ENCODE assay signal across 18 cellular contexts in the genomic region with DNA sequence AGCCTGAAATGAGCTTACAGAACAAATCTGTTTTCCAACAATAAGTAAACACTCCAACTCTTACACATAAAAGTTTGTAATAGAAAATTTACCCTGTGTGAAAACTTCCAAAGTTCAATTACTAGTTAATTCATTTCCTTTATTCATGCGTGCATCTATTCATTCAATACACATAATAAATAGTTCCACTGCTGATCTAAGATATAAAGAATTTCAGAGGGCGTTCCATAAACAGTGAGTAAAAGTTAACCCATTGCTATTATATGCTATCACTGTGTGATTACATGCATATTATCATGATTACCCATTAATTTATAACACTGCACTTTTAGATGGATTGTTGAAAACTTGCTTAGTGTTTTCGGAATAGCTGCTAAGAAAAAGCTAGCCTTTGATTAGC. TPM values are rescaled to one million over a fixed set of nuclear protein-coding genes. Genes with fewer than 3 reads are reported as not detected.
DNase-seq lines count a peak whose midpoint lies in the region; ATAC-seq, FAIRE-seq and TF ChIP-seq lines count a peak whose summit lies in the region.
"Had no signal": no experiment of that assay in that cellular context is flagged by ENCODE, and none has a peak within 500 bp of the region (broad histone marks: within the 10 kb centered on the region; RNA-seq: fewer than 3 reads in every experiment).

No MANE protein-coding gene starts in this region.

- H4K20me1 ChIP-seq in IMR-90 (ENCODE audit: insufficient read depth, low read length) (no peaks in the 10 kb centered on the region), astrocyte (ENCODE audit: insufficient read depth, low read length) (no peaks in the 10 kb centered on the region)

- no peak overlapping the region for H2BK20ac ChIP-seq in IMR-90 (ENCODE audit: low read depth, low read length)

- H2BK120ac ChIP-seq in IMR-90 (ENCODE audit: low read depth, low read length), result no peak overlapping the region

- H3K79me1 ChIP-seq in IMR-90 (ENCODE audit: low read depth in 1 of 2, low read length in 2 of 2), result no peaks in the 10 kb centered on the region

- DNase-seq in EH (ENCODE audit: low read depth), result peak; percentile 11
- no peak for DNase-seq in IMR-90
- DNase-seq in astrocyte (ENCODE audit: low read depth), result peak; percentile 10
- DNase-seq in NAMALWA (ENCODE audit: low spot score), result no peak
- DNase-seq in activated T-helper 1 cell treated with anti-CD3 and anti-CD28 coated beads, Interleukin-12 subunit alpha, Interleukin-12 subunit beta, Interleukin-2, Interleukin-4 antibody, amounts not matched to agents 30 ng/mL and 10 ng/mL and 1 ng/mL, durations not matched to agents 14 hours and 24 hours and 36 hours (ENCODE audit: low spot score), result no peak
- DNase-seq: C1 segment of cervical spinal cord; Caco-2; CD4-positive, alpha-beta memory T cell; DMS 273 treated with DMSO at 0.1 percent for 48 hours; DMS79 treated with DMSO at 0.1 percent for 48 hours; GDM1; GM23248; H7; HCEC 1CT had no signal

- no peak for TF ChIP-seq POLR2A in IMR-90 (IDR thresholded peaks at IDR 0.05; ENCODE audit: low read depth, low read length)

- no peaks in the 10 kb centered on the region for H3K36me3 Mint-ChIP-seq in astrocyte (ENCODE audit: low read depth, unreplicated experiment)
- no peaks in the 10 kb centered on the region for H3K36me3 Mint-ChIP-seq in activated T-helper 1 cell treated with anti-CD3 and anti-CD28 coated beads, Interleukin-12 subunit alpha, Interleukin-12 subunit beta, Interleukin-2, Interleukin-4 antibody, amounts not matched to agents 30 ng/mL and 10 ng/mL and 1 ng/mL, durations not matched to agents 14 hours and 24 hours and 36 hours (ENCODE audit: low read depth)
- H3K36me3 Mint-ChIP-seq: CD4-positive, alpha-beta memory T cell had no signal

- H3K4me2 ChIP-seq in IMR-90 (ENCODE audit: low read depth, low read length) (no peak overlapping the region; the same call in 1 of the 2 replicates), astrocyte (ENCODE audit: low read length) (no peak overlapping the region)

- TF ChIP-seq CTCF in IMR-90 (conservative IDR thresholded peaks at IDR 0.05; ENCODE audit: low read depth, low read length) (no peak), astrocyte (IDR thresholded peaks at IDR 0.05; ENCODE audit: insufficient read depth, low read depth, low read length) (no peak)

- no peak overlapping the region for H4K91ac ChIP-seq in IMR-90 (ENCODE audit: insufficient read depth, low read depth, low read length)

- peak overlapping the region; percentile 70; the same call in 1 of the 2 replicates for H3K18ac ChIP-seq in IMR-90 (ENCODE audit: low read depth, low read length)

- no peak overlapping the region for H2AK5ac ChIP-seq in IMR-90 (ENCODE audit: low read depth, low read length)

- H3K4me1 Mint-ChIP-seq in astrocyte (ENCODE audit: low read depth, unreplicated experiment), result no peaks in the 10 kb centered on the region
- no peaks in the 10 kb centered on the region for H3K4me1 Mint-ChIP-seq in activated T-helper 1 cell treated with anti-CD3 and anti-CD28 coated beads, Interleukin-12 subunit alpha, Interleukin-12 subunit beta, Interleukin-2, Interleukin-4 antibody, amounts not matched to agents 30 ng/mL and 10 ng/mL and 1 ng/mL, durations not matched to agents 14 hours and 24 hours and 36 hours (ENCODE audit: low read depth)
- H3K4me1 Mint-ChIP-seq: CD4-positive, alpha-beta memory T cell had no signal

- H2AFZ ChIP-seq in IMR-90 (replicated peaks; ENCODE audit: low read length, poor library complexity), result no peak overlapping the region
- no peak overlapping the region for H2AFZ ChIP-seq in astrocyte (ENCODE audit: low read depth, low read length)
- H2AFZ ChIP-seq: GM23248 had no signal

- no peak overlapping the region for H3K27ac Mint-ChIP-seq in astrocyte (ENCODE audit: unreplicated experiment)
- no peak overlapping the region for H3K27ac Mint-ChIP-seq in activated T-helper 1 cell treated with anti-CD3 and anti-CD28 coated beads, Interleukin-12 subunit alpha, Interleukin-12 subunit beta, Interleukin-2, Interleukin-4 antibody, amounts not matched to agents 30 ng/mL and 10 ng/mL and 1 ng/mL, durations not matched to agents 14 hours and 24 hours and 36 hours
- H3K27ac Mint-ChIP-seq: CD4-positive, alpha-beta memory T cell had no signal

- no peak overlapping the region for H2BK15ac ChIP-seq in IMR-90 (ENCODE audit: low read depth, low read length)

- no peaks in the 10 kb centered on the region for H3K9me1 ChIP-seq in IMR-90 (ENCODE audit: insufficient read depth, low read length)

- no peak overlapping the region for H2AK9ac ChIP-seq in IMR-90 (replicated peaks; ENCODE audit: low read depth, low read length, poor library complexity)

- dilution Hi-C loops in IMR-90 (cut with HindIII; ENCODE audit: low sequenced_read_pairs, unreplicated experiment), result no loop called here

- CTCF ChIA-PET in IMR-90 (lab: Yijun Ruan, JAX), result no interaction called here

- H3K27me3 ChIP-seq in IMR-90 (ENCODE audit: control insufficient read depth, insufficient read depth, low read length) (no peaks in the 10 kb centered on the region), astrocyte (ENCODE audit: insufficient read depth, low read length) (no peaks in the 10 kb centered on the region)

- no peaks in the 10 kb centered on the region for H3K27me3 Mint-ChIP-seq in astrocyte (ENCODE audit: low read depth, unreplicated experiment)
- peaks cover 19% of the 10 kb centered on the region for H3K27me3 Mint-ChIP-seq in activated T-helper 1 cell treated with anti-CD3 and anti-CD28 coated beads, Interleukin-12 subunit alpha, Interleukin-12 subunit beta, Interleukin-2, Interleukin-4 antibody, amounts not matched to agents 30 ng/mL and 10 ng/mL and 1 ng/mL, durations not matched to agents 14 hours and 24 hours and 36 hours (ENCODE audit: insufficient read depth)

- H3K27ac ChIP-seq in IMR-90 (ENCODE audit: insufficient read depth, low read length) (no peak overlapping the region), astrocyte (ENCODE audit: low read depth, low read length) (no peak overlapping the region)
- H3K27ac ChIP-seq: GM23248 had no signal

- peak overlapping the region; percentile 54 for H2BK5ac ChIP-seq in IMR-90 (ENCODE audit: low read depth, low read length, poor library complexity, severe bottlenecking)

- no peak overlapping the region; a peak in 1 of 4 replicates for H4K8ac ChIP-seq in IMR-90 (ENCODE audit: low read depth in 2 of 2, low read length in 2 of 2)

- H3K9me3 ChIP-seq in IMR-90 (ENCODE audit: control insufficient read depth, insufficient read depth, low read length) (no peaks in the 10 kb centered on the region), astrocyte (ENCODE audit: insufficient read depth, low read depth, low read length) (no peaks in the 10 kb centered on the region)
- H3K9me3 ChIP-seq: Caco-2 had no signal

- H3K36me3 ChIP-seq in IMR-90 (ENCODE audit: control insufficient read depth, insufficient read depth, low read length), result no peaks in the 10 kb centered on the region
- H3K36me3 ChIP-seq in astrocyte (ENCODE audit: insufficient read depth, low read length), result no peaks in the 10 kb centered on the region

- WGBS in IMR-90 (ENCODE audit: extremely low coverage in 2 of 2, insufficient read length in 1 of 2), 2 experiments, result no CpG with 5 or more reads among the region's 3 CpGs

- ATAC-seq in IMR-90 (ENCODE audit: low read depth), result no peak
- ATAC-seq in HG02571 (IDR thresholded peaks at IDR 0.05; ENCODE audit: unreplicated experiment), result no peak
- ATAC-seq: GM12878 had no signal

- H3K4me3 Mint-ChIP-seq in astrocyte (ENCODE audit: unreplicated experiment), result no peak overlapping the region
- no peak overlapping the region for H3K4me3 Mint-ChIP-seq in activated T-helper 1 cell treated with anti-CD3 and anti-CD28 coated beads, Interleukin-12 subunit alpha, Interleukin-12 subunit beta, Interleukin-2, Interleukin-4 antibody, amounts not matched to agents 30 ng/mL and 10 ng/mL and 1 ng/mL, durations not matched to agents 14 hours and 24 hours and 36 hours
- H3K4me3 Mint-ChIP-seq: CD4-positive, alpha-beta memory T cell had no signal

- BruUV-seq in IMR-90 (replicated peaks; lab: Mats Ljungman, UMichigan), result no TSS peak

- H3K56ac ChIP-seq in IMR-90 (ENCODE audit: extremely low read depth, insufficient read depth, low read length), result no peak overlapping the region

- POLR2A ChIA-PET in IMR-90 (lab: Charles Lee; ENCODE audit: unreplicated experiment), result no interaction called here

- in situ Hi-C loops in IMR-90 (cut with MboI; ENCODE audit: low sequenced_read_pairs), result no loop called here

- intact Hi-C loops in IMR-90 (cut with micrococcal nuclease), result no loop called here
- intact Hi-C loops in activated T-helper 1 cell treated with anti-CD3 and anti-CD28 coated beads, Interleukin-12 subunit alpha, Interleukin-12 subunit beta, Interleukin-2, Interleukin-4 antibody, amounts not matched to agents 30 ng/mL and 10 ng/mL and 1 ng/mL, durations not matched to agents 14 hours and 24 hours and 36 hours (cut with micrococcal nuclease), result no loop called here

- H3K23ac ChIP-seq in IMR-90 (ENCODE audit: low read depth, low read length), result no peak overlapping the region

- peak overlapping the region; percentile 31; the same call in 1 of the 2 replicates for H4K5ac ChIP-seq in IMR-90 (ENCODE audit: low read depth, low read length)

- H3K4me3 ChIP-seq in IMR-90 (ENCODE audit: insufficient read depth, low read depth, low read length) (no peak overlapping the region), astrocyte (ENCODE audit: insufficient read depth, low read depth, low read length) (no peak overlapping the region)
- H3K4me3 ChIP-seq: GM12878, GM23248 had no signal

- H3K14ac ChIP-seq in IMR-90 (replicated peaks; ENCODE audit: low read depth, low read length), result no peak overlapping the region

- H3K9me3 Mint-ChIP-seq in astrocyte (ENCODE audit: unreplicated experiment), result no peaks in the 10 kb centered on the region
- no peaks in the 10 kb centered on the region for H3K9me3 Mint-ChIP-seq in activated T-helper 1 cell treated with anti-CD3 and anti-CD28 coated beads, Interleukin-12 subunit alpha, Interleukin-12 subunit beta, Interleukin-2, Interleukin-4 antibody, amounts not matched to agents 30 ng/mL and 10 ng/mL and 1 ng/mL, durations not matched to agents 14 hours and 24 hours and 36 hours

- no peaks in the 10 kb centered on the region for H3K79me2 ChIP-seq in astrocyte (ENCODE audit: insufficient read depth, low read length)

- H3K4me1 ChIP-seq in IMR-90 (ENCODE audit: control insufficient read depth, insufficient read depth, low read length) (peaks cover 2% of the 10 kb centered on the region; the same call in 1 of the 2 replicates), astrocyte (ENCODE audit: insufficient read depth, low read length) (no peaks in the 10 kb centered on the region)
- H3K4me1 ChIP-seq: Caco-2 had no signal

- H3K9ac ChIP-seq in IMR-90 (ENCODE audit: low read depth, low read length) (no peak overlapping the region), astrocyte (ENCODE audit: low read length) (no peak overlapping the region)
- H3K9ac ChIP-seq: GM23248 had no signal

- no peak for FAIRE-seq in astrocyte (lab: Jason Lieb, UNC)
- FAIRE-seq: GM12878, GM19239, H1 had no signal

- TF ChIP-seq RAD21 in IMR-90 (IDR thresholded peaks at IDR 0.05; ENCODE audit: low read length), result no peak

- no peak overlapping the region for H3K4ac ChIP-seq in IMR-90 (ENCODE audit: low read depth, low read length)

RNA-seq across cellular contexts. Expression of a gene that starts 36.2 kb away (rescaled TPM):
- total RNA-seq in IMR-90 (2012; rRNA removed) (1.6 and 2.8 TPM in 2 replicates), astrocyte (0.57 and 0.89 TPM in 2 replicates)
- polyA plus RNA-seq in IMR-90 (2012; rRNA removed), result 0.96 and 1.2 TPM in 2 replicates
- 0.32 and 0.40 TPM in 2 replicates for polyA plus RNA-seq in IMR-90 (2012; cell fraction: cytosol; rRNA removed)
- polyA plus RNA-seq in IMR-90 (2012; cell fraction: nucleus; rRNA removed; ENCODE audit: low replicate concordance), result 0.33 and 1.8 TPM in 2 replicates
- 0.86 and 1.2 TPM in 2 replicates for total RNA-seq in activated T-helper 1 cell treated with anti-CD3 and anti-CD28 coated beads, Interleukin-12 subunit alpha, Interleukin-12 subunit beta, Interleukin-2, Interleukin-4 antibody, amounts not matched to agents 30 ng/mL and 10 ng/mL and 1 ng/mL, durations not matched to agents 14 hours and 24 hours and 36 hours

Comparison
In these comparisons a context has a peak if more than half of its experiments do, and no peak if none do; other contexts are left out.
1. DNase-seq: peak in EH (single experiment) and astrocyte (single experiment); none in IMR-90 (single experiment), NAMALWA (single experiment) and activated T-helper 1 cell treated with anti-CD3 and anti-CD28 coated beads, Interleukin-12 subunit alpha, Interleukin-12 subunit beta, Interleukin-2, Interleukin-4 antibody, amounts not matched to agents 30 ng/mL and 10 ng/mL and 1 ng/mL, durations not matched to agents 14 hours and 24 hours and 36 hours (single experiment).